Comparison of ENCODE assay signal across 1 cellular context in the genomic region with DNA sequence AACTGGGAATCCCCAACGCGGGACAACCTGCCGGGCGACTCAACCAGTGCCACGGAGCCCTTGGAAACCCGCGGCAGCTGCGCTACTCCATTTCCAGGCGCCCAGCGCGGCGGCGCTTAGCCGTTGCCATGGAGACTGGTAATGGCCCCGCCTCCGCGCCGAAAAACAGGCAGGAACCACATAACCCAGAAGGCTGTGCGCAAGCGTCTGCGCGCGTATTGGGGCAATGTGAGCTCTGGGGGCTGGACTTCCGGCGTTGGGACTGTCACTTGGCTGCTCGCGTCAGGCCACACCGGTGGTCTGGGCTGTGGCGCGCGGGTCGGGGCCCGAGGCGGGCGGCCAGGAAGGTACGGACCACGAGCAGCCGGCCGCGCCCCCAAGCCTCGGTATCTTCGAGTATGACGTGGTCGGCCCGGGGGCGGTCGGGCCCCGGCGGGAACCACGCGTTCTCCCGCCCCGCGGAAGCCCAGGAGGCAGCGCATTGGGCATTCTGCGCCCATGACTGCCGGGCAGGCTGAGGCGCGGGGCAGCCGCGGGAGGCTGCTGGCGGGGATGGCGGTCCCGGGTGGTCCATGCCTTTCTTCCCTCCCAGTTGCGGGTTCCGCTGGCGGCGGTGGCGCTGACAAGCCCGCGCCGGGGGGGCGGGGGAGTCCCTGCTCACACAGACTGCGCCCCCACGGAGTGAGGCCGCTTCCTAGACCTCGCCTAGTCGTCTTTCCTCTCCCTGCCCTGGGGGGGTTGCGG.
TF ChIP-seq lines count a peak whose summit lies in the region.

A gene (plus strand): TSS at position 265 of the 744 bp plus-strand sequence. CDS start 2,080 bp downstream, outside the sequence.

TF ChIP-seq in HepG2, 621 proteins besides CTCF, POLR2A, EP300 and RAD21 (continued from another document and continues in another):
- TF ChIP-seq ZNF547 (CRISPR knock-in tag; IDR thresholded peaks at IDR 0.05) (peak; percentile 35; the same call in 1 of the 2 replicates), TAF1 (CRISPR knock-in tag; IDR thresholded peaks at IDR 0.05) (peak; percentile 65; the same call in 1 of the 2 replicates), ATF7-NPFF (CRISPR knock-in tag; IDR thresholded peaks at IDR 0.05; ENCODE audit: low read depth) (0 out of 2 replicates have a peak, but pooled peaks have one; percentile 34), ATF7 (IDR thresholded peaks at IDR 0.05) (no peak), ATF7 (CRISPR knock-in tag; IDR thresholded peaks at IDR 0.05) (0 out of 2 replicates have a peak, but pooled peaks have one; percentile 42), POLR2G (IDR thresholded peaks at IDR 0.05; ENCODE audit: low read depth, low read length) (peak; percentile 65; the same call in 1 of the 2 replicates), CBX1 (IDR thresholded peaks at IDR 0.05; ENCODE audit: low read depth) (no peak), ZNF761 (CRISPR knock-in tag; conservative IDR thresholded peaks at IDR 0.05) (peak; percentile 62; the same call in 1 of the 2 replicates), PHF8 (CRISPR knock-in tag; IDR thresholded peaks at IDR 0.05) (peak; percentile 66), ZMYM3 (CRISPR knock-in tag; IDR thresholded peaks at IDR 0.05) (no peak), ZNF329 (CRISPR knock-in tag; IDR thresholded peaks at IDR 0.05; ENCODE audit: low read depth) (no peak), NFE2 (CRISPR knock-in tag; IDR thresholded peaks at IDR 0.05) (no peak), NR3C1 (CRISPR knock-in tag; IDR thresholded peaks at IDR 0.05) (no peak), ARNT (IDR thresholded peaks at IDR 0.05) (no peak), ZNF605 (CRISPR knock-in tag; IDR thresholded peaks at IDR 0.05) (peak; percentile 41; the same call in 1 of the 2 replicates), SP1 (IDR thresholded peaks at IDR 0.05) (no peak), SP1 (CRISPR knock-in tag; IDR thresholded peaks at IDR 0.05) (peak; percentile 42; the same call in 1 of the 2 replicates), KAT2B (IDR thresholded peaks at IDR 0.05; ENCODE audit: borderline replicate concordance, low read depth, low read length) (no peak), ZNF432 (CRISPR knock-in tag; IDR thresholded peaks at IDR 0.05; ENCODE audit: borderline replicate concordance) (no peak)
- TF ChIP-seq, protein P1, sequence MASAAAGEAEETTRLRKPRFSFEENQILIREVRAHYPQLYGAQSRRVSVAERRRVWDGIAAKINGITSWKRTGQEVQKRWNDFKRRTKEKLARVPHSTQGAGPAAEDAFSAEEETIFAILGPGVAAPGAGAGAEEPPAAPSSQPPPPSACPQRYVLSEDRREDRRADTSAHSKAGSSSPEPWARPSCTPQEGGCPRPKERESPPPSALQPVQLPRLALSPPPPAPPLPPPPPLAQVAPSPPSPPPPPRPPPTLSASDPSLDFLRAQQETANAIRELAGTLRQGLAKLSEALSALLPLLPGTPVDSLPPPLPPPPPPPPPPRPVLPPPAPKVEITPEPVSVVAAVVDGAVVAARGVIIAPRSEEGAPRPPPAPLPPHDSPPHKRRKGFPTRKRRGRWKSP (CRISPR knock-in tag; IDR thresholded peaks at IDR 0.05) = peak; percentile 83; the same call in 1 of the 2 replicates
- TF ChIP-seq, protein P2, sequence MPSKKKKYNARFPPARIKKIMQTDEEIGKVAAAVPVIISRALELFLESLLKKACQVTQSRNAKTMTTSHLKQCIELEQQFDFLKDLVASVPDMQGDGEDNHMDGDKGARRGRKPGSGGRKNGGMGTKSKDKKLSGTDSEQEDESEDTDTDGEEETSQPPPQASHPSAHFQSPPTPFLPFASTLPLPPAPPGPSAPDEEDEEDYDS (CRISPR knock-in tag; IDR thresholded peaks at IDR 0.05) = peak; percentile 47
- TF ChIP-seq, protein P3, sequence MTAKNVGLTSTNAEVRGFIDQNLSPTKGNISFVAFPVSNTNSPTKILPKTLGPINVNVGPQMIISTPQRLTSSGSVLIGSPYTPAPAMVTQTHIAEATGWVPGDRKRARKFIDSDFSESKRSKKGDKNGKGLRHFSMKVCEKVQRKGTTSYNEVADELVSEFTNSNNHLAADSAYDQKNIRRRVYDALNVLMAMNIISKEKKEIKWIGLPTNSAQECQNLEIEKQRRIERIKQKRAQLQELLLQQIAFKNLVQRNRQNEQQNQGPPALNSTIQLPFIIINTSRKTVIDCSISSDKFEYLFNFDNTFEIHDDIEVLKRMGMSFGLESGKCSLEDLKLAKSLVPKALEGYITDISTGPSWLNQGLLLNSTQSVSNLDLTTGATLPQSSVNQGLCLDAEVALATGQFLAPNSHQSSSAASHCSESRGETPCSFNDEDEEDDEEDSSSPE (CRISPR knock-in tag; IDR thresholded peaks at IDR 0.05) = peak; percentile 46; the same call in 1 of the 2 replicates
- TF ChIP-seq, protein P4, sequence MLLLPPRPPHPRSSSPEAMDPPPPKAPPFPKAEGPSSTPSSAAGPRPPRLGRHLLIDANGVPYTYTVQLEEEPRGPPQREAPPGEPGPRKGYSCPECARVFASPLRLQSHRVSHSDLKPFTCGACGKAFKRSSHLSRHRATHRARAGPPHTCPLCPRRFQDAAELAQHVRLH (CRISPR knock-in tag; IDR thresholded peaks at IDR 0.05; ENCODE audit: borderline replicate concordance, low read depth) = 0 out of 2 replicates have a peak, but pooled peaks have one; percentile 19
- TF ChIP-seq, protein P5, sequence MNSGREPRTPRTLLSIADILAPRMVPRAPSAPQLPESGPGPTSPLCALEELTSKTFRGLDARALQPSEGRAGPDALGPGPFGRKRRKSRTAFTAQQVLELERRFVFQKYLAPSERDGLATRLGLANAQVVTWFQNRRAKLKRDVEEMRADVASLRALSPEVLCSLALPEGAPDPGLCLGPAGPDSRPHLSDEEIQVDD (CRISPR knock-in tag; IDR thresholded peaks at IDR 0.05; ENCODE audit: borderline replicate concordance) = no peak
- TF ChIP-seq, protein P6, sequence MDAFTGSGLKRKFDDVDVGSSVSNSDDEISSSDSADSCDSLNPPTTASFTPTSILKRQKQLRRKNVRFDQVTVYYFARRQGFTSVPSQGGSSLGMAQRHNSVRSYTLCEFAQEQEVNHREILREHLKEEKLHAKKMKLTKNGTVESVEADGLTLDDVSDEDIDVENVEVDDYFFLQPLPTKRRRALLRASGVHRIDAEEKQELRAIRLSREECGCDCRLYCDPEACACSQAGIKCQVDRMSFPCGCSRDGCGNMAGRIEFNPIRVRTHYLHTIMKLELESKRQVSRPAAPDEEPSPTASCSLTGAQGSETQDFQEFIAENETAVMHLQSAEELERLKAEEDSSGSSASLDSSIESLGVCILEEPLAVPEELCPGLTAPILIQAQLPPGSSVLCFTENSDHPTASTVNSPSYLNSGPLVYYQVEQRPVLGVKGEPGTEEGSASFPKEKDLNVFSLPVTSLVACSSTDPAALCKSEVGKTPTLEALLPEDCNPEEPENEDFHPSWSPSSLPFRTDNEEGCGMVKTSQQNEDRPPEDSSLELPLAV (CRISPR knock-in tag; conservative IDR thresholded peaks at IDR 0.05; ENCODE audit: low read depth) = no peak
- TF ChIP-seq, protein P7, sequence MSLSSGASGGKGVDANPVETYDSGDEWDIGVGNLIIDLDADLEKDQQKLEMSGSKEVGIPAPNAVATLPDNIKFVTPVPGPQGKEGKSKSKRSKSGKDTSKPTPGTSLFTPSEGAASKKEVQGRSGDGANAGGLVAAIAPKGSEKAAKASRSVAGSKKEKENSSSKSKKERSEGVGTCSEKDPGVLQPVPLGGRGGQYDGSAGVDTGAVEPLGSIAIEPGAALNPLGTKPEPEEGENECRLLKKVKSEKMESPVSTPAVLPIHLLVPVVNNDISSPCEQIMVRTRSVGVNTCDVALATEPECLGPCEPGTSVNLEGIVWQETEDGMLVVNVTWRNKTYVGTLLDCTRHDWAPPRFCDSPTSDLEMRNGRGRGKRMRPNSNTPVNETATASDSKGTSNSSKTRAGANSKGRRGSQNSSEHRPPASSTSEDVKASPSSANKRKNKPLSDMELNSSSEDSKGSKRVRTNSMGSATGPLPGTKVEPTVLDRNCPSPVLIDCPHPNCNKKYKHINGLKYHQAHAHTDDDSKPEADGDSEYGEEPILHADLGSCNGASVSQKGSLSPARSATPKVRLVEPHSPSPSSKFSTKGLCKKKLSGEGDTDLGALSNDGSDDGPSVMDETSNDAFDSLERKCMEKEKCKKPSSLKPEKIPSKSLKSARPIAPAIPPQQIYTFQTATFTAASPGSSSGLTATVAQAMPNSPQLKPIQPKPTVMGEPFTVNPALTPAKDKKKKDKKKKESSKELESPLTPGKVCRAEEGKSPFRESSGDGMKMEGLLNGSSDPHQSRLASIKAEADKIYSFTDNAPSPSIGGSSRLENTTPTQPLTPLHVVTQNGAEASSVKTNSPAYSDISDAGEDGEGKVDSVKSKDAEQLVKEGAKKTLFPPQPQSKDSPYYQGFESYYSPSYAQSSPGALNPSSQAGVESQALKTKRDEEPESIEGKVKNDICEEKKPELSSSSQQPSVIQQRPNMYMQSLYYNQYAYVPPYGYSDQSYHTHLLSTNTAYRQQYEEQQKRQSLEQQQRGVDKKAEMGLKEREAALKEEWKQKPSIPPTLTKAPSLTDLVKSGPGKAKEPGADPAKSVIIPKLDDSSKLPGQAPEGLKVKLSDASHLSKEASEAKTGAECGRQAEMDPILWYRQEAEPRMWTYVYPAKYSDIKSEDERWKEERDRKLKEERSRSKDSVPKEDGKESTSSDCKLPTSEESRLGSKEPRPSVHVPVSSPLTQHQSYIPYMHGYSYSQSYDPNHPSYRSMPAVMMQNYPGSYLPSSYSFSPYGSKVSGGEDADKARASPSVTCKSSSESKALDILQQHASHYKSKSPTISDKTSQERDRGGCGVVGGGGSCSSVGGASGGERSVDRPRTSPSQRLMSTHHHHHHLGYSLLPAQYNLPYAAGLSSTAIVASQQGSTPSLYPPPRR (CRISPR knock-in tag; IDR thresholded peaks at IDR 0.05; ENCODE audit: borderline replicate concordance) = no peak
- TF ChIP-seq, protein P8, sequence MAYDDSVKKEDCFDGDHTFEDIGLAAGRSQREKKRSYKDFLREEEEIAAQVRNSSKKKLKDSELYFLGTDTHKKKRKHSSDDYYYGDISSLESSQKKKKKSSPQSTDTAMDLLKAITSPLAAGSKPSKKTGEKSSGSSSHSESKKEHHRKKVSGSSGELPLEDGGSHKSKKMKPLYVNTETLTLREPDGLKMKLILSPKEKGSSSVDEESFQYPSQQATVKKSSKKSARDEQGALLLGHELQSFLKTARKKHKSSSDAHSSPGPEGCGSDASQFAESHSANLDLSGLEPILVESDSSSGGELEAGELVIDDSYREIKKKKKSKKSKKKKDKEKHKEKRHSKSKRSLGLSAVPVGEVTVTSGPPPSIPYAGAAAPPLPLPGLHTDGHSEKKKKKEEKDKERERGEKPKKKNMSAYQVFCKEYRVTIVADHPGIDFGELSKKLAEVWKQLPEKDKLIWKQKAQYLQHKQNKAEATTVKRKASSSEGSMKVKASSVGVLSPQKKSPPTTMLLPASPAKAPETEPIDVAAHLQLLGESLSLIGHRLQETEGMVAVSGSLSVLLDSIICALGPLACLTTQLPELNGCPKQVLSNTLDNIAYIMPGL (CRISPR knock-in tag; IDR thresholded peaks at IDR 0.05; ENCODE audit: borderline replicate concordance in 1 of 2, low read depth in 1 of 2) = 0 out of 4 replicates have a peak, but pooled peaks of 1 of the 2 experiments have one; percentile 26
- TF ChIP-seq, protein P9, sequence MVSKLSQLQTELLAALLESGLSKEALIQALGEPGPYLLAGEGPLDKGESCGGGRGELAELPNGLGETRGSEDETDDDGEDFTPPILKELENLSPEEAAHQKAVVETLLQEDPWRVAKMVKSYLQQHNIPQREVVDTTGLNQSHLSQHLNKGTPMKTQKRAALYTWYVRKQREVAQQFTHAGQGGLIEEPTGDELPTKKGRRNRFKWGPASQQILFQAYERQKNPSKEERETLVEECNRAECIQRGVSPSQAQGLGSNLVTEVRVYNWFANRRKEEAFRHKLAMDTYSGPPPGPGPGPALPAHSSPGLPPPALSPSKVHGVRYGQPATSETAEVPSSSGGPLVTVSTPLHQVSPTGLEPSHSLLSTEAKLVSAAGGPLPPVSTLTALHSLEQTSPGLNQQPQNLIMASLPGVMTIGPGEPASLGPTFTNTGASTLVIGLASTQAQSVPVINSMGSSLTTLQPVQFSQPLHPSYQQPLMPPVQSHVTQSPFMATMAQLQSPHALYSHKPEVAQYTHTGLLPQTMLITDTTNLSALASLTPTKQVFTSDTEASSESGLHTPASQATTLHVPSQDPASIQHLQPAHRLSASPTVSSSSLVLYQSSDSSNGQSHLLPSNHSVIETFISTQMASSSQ (IDR thresholded peaks at IDR 0.05; ENCODE audit: low read depth) = no peak
- TF ChIP-seq, protein P9 (CRISPR knock-in tag; IDR thresholded peaks at IDR 0.05; ENCODE audit: borderline replicate concordance) = no peak
- TF ChIP-seq, protein P10, sequence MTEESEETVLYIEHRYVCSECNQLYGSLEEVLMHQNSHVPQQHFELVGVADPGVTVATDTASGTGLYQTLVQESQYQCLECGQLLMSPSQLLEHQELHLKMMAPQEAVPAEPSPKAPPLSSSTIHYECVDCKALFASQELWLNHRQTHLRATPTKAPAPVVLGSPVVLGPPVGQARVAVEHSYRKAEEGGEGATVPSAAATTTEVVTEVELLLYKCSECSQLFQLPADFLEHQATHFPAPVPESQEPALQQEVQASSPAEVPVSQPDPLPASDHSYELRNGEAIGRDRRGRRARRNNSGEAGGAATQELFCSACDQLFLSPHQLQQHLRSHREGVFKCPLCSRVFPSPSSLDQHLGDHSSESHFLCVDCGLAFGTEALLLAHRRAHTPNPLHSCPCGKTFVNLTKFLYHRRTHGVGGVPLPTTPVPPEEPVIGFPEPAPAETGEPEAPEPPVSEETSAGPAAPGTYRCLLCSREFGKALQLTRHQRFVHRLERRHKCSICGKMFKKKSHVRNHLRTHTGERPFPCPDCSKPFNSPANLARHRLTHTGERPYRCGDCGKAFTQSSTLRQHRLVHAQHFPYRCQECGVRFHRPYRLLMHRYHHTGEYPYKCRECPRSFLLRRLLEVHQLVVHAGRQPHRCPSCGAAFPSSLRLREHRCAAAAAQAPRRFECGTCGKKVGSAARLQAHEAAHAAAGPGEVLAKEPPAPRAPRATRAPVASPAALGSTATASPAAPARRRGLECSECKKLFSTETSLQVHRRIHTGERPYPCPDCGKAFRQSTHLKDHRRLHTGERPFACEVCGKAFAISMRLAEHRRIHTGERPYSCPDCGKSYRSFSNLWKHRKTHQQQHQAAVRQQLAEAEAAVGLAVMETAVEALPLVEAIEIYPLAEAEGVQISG (CRISPR knock-in tag; IDR thresholded peaks at IDR 0.05) = peak; percentile 83
